ENCODE assay signal across 29 cellular contexts in genomic region chr6:141922898-141923297, GRCh38.
"Had no signal": no experiment of that assay in that cellular context is flagged by ENCODE, and none has a peak within 500 bp of the region (broad histone marks: within the 10 kb centered on the region; RNA-seq: fewer than 3 reads in every experiment).

No MANE protein-coding gene starts in this region.

- H3K4me3 ChIP-seq: colonic mucosa, coronary artery, dorsolateral prefrontal cortex, esophagus muscularis mucosa, esophagus squamous epithelium, gastrocnemius medialis, gastroesophageal sphincter, heart left ventricle, heart right ventricle had no signal

- H3K27ac Mint-ChIP-seq: dendritic cell treated with granulocyte-macrophage colony-stimulating factor and Interleukin-4, amounts not matched to agents 40 ng/mL and 50 ng/mL, for 4 days; effector memory CD8-positive, alpha-beta T cell; endodermal cell had no signal

- H3K4me3 Mint-ChIP-seq: dendritic cell treated with granulocyte-macrophage colony-stimulating factor and Interleukin-4, amounts not matched to agents 40 ng/mL and 50 ng/mL, for 4 days; effector memory CD8-positive, alpha-beta T cell; endodermal cell had no signal

- H3K4me1 ChIP-seq: colonic mucosa, esophagus muscularis mucosa, esophagus squamous epithelium, foreskin keratinocyte, gastrocnemius medialis, gastroesophageal sphincter, heart left ventricle, heart right ventricle had no signal

- H3K27me3 ChIP-seq: colonic mucosa, dorsolateral prefrontal cortex, esophagus muscularis mucosa, esophagus squamous epithelium, foreskin keratinocyte, gastrocnemius medialis, gastroesophageal sphincter, heart left ventricle, heart right ventricle had no signal

- H3K27me3 Mint-ChIP-seq: dendritic cell treated with granulocyte-macrophage colony-stimulating factor and Interleukin-4, amounts not matched to agents 40 ng/mL and 50 ng/mL, for 4 days; effector memory CD8-positive, alpha-beta T cell had no signal

- H3K36me3 ChIP-seq: colonic mucosa, esophagus muscularis mucosa, esophagus squamous epithelium, gastrocnemius medialis, gastroesophageal sphincter, heart left ventricle, heart right ventricle had no signal

- H3K27ac ChIP-seq: colonic mucosa, coronary artery, dorsolateral prefrontal cortex, epithelial cell of prostate, esophagus muscularis mucosa, esophagus squamous epithelium, foreskin keratinocyte, gastrocnemius medialis, gastroesophageal sphincter, heart left ventricle, heart right ventricle had no signal

- ATAC-seq: effector memory CD8-positive, alpha-beta T cell; esophagus mucosa; foreskin keratinocyte; gastrocnemius medialis; gastroesophageal sphincter; heart left ventricle; heart right ventricle had no signal

- H3K9me3 ChIP-seq: colonic mucosa, esophagus muscularis mucosa, esophagus squamous epithelium, gastrocnemius medialis, gastroesophageal sphincter had no signal

- H3K4me1 Mint-ChIP-seq: endodermal cell had no signal

- DNase-seq: colonic mucosa; cortex of kidney; dermis blood vessel endothelial cell; dorsolateral prefrontal cortex; effector CD4-positive, alpha-beta T cell; effector CD8-positive, alpha-beta T cell; effector memory CD4-positive, alpha-beta T cell; effector memory CD8-positive, alpha-beta T cell; endodermal cell; erythroblast; esophagus squamous epithelium; foreskin fibroblast; foreskin keratinocyte; foreskin melanocyte; gastrocnemius medialis; glutamatergic neuron; head of caudate nucleus; heart left ventricle; heart right ventricle had no signal

- FAIRE-seq: colon, endometrium, endothelial cell of umbilical vein, frontal cortex had no signal

- H3K9me3 Mint-ChIP-seq: effector memory CD8-positive, alpha-beta T cell had no signal
